In the genomic region with DNA sequence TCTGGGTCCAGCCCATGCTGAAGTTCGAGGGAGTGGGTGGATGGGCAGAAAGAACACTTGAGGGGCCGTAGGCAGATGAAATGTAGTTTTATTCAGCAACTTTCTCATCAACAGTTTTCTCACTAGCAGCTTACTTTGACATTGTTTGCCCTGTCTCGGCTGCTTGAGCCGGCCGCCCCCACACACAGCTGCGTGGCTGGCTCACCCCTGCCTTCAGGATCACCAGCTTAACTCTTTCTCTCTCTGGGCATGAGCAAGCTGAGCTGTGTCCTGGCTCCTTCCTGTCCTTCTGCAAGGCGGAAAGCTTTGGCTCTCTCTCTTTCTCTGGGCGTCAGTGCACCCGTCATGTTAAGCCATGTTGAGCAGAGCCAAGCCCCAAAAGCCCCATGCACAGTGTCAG, we compare ENCODE assay signal across 27 cellular contexts.
A peak's percentile ranks its signal among the peaks of the same experiment; 100 is the strongest.
DNase-seq lines count a peak whose midpoint lies in the region; ATAC-seq and TF ChIP-seq lines count a peak whose summit lies in the region.
"Had no signal": no experiment of that assay in that cellular context is flagged by ENCODE, and none has a peak within 500 bp of the region (broad histone marks: within the 10 kb centered on the region; RNA-seq: fewer than 3 reads in every experiment).

No MANE protein-coding gene starts in this region.

- H2AK9ac ChIP-seq in IMR-90 (replicated peaks; ENCODE audit: low read depth, low read length, poor library complexity): peak overlapping the region; percentile 48

- peaks cover 9% of the 10 kb centered on the region; the same call in 1 of the 2 replicates for H3K9me1 ChIP-seq in IMR-90 (ENCODE audit: insufficient read depth, low read length)

- H3K9me3 ChIP-seq in IMR-90 (ENCODE audit: control insufficient read depth, insufficient read depth, low read length): no peaks in the 10 kb centered on the region
- H3K9me3 ChIP-seq in skeletal muscle satellite cell (replicated peaks; ENCODE audit: low read length): no peaks in the 10 kb centered on the region
- H3K9me3 ChIP-seq: esophagus muscularis mucosa, tibial nerve had no signal

- no peaks in the 10 kb centered on the region for H3K27me3 Mint-ChIP-seq in brain
- H3K27me3 Mint-ChIP-seq: activated B cell treated with CpG ODN at 0.5 μM for 24 hours; activated CD4-positive, alpha-beta memory T cell treated with anti-CD3 and anti-CD28 coated beads for 36 hours; activated naive CD8-positive, alpha-beta T cell treated with anti-CD3 and anti-CD28 coated beads, Interleukin-2, amount 10 ng/mL, durations not matched to agents 7 days and 5 days; CD4-positive, CD25-positive, alpha-beta regulatory T cell; naive B cell had no signal

- H3K56ac ChIP-seq in IMR-90 (ENCODE audit: extremely low read depth, insufficient read depth, low read length): no peak overlapping the region

- no peaks in the 10 kb centered on the region for H4K20me1 ChIP-seq in IMR-90 (ENCODE audit: insufficient read depth, low read length)

- peak overlapping the region; percentile 65; the same call in 1 of the 2 replicates for H3K14ac ChIP-seq in IMR-90 (replicated peaks; ENCODE audit: low read depth, low read length)

- BruUV-seq in IMR-90 (replicated peaks; lab: Mats Ljungman, UMichigan): no TSS peak

- peak overlapping the region in 3 of 5 experiments; percentile 87 to 91 (median 89) for H3K27ac Mint-ChIP-seq in brain
- H3K27ac Mint-ChIP-seq: activated B cell treated with CpG ODN at 0.5 μM for 24 hours; activated CD4-positive, alpha-beta memory T cell treated with anti-CD3 and anti-CD28 coated beads for 36 hours; activated naive CD8-positive, alpha-beta T cell treated with anti-CD3 and anti-CD28 coated beads, Interleukin-2, amount 10 ng/mL, durations not matched to agents 7 days and 5 days; CD4-positive, CD25-positive, alpha-beta regulatory T cell; endodermal cell; GM23338; naive B cell had no signal

- peak overlapping the region; percentile 71 for H3K18ac ChIP-seq in IMR-90 (ENCODE audit: low read depth, low read length)

- H3K4ac ChIP-seq in IMR-90 (ENCODE audit: low read depth, low read length): peak overlapping the region; percentile 63; the same call in 1 of the 2 replicates

- H3K23ac ChIP-seq in IMR-90 (ENCODE audit: low read depth, low read length): no peak overlapping the region

- intact Hi-C loops in IMR-90 (cut with micrococcal nuclease) (no loop called here), posterior cingulate gyrus (cut with DNase I) (no loop called here)

- DNase-seq in IMR-90 (peak; percentile 73), left kidney (ENCODE audit: low read depth, low spot score) (peak; percentile 85), posterior cingulate gyrus (no peak), NCI-H1092 (lab: John Stamatoyannopoulos, UW) (no peak)
- DNase-seq: activated B cell treated with CpG ODN at 0.5 μM for 24 hours; activated CD4-positive, alpha-beta memory T cell treated with anti-CD3 and anti-CD28 coated beads for 36 hours; activated naive CD8-positive, alpha-beta T cell treated with anti-CD3 and anti-CD28 coated beads, Interleukin-2, amount 10 ng/mL, durations not matched to agents 7 days and 5 days; CD4-positive, CD25-positive, alpha-beta regulatory T cell; endodermal cell; KG1; mesendoderm; naive B cell; NCI-H2171; NCI-H524 treated with DMSO at 0.1 percent for 48 hours; SIG-M5; stimulated activated CD8-positive, alpha-beta memory T cell treated with anti-CD3 and anti-CD28 coated beads, Interleukin-4, amount 100 ng/mL, for 48 hours; SW 1271; T1000 had no signal

- no peaks in the 10 kb centered on the region for H3K27me3 ChIP-seq in IMR-90 (ENCODE audit: control insufficient read depth, insufficient read depth, low read length)
- H3K27me3 ChIP-seq in skeletal muscle satellite cell (ENCODE audit: control insufficient read depth, insufficient read depth, low read length): no peaks in the 10 kb centered on the region
- H3K27me3 ChIP-seq: esophagus muscularis mucosa, tibial nerve had no signal

- H3K79me1 ChIP-seq in IMR-90 (ENCODE audit: low read depth in 1 of 2, low read length in 2 of 2): no peaks in the 10 kb centered on the region

- CTCF ChIA-PET in IMR-90 (lab: Yijun Ruan, JAX): no interaction called here

- peak overlapping the region; percentile 45 for H3K4me2 ChIP-seq in IMR-90 (ENCODE audit: low read depth, low read length)
- H3K4me2 ChIP-seq in skeletal muscle satellite cell (ENCODE audit: low read length): peak overlapping the region; percentile 68
- H3K4me2 ChIP-seq: GM23338 had no signal

- in situ Hi-C loops in IMR-90 (cut with MboI; ENCODE audit: low sequenced_read_pairs): no loop called here

- H3K4me1 ChIP-seq in IMR-90 (ENCODE audit: control insufficient read depth, insufficient read depth, low read length): peaks cover 16% of the 10 kb centered on the region
- peaks cover 14% of the 10 kb centered on the region for H3K4me1 ChIP-seq in skeletal muscle satellite cell (ENCODE audit: control insufficient read depth, insufficient read depth, low read length)
- H3K4me1 ChIP-seq: esophagus muscularis mucosa, tibial nerve had no signal

- dilution Hi-C loops in IMR-90 (cut with HindIII; ENCODE audit: low sequenced_read_pairs, unreplicated experiment): no loop called here

- H3K9ac ChIP-seq in IMR-90 (ENCODE audit: low read depth, low read length) (no peak overlapping the region), skeletal muscle satellite cell (ENCODE audit: low read depth, low read length) (peak overlapping the region; percentile 19)

- H2AK5ac ChIP-seq in IMR-90 (ENCODE audit: low read depth, low read length): 0 out of 2 replicates have a peak overlapping the region, but pooled peaks have one; percentile 11

- peak; percentile 82 for ATAC-seq in IMR-90 (ENCODE audit: low read depth)
- no peak for ATAC-seq in HG02588 (IDR thresholded peaks at IDR 0.05; ENCODE audit: unreplicated experiment)
- ATAC-seq: Panc1, sciatic nerve had no signal

- H2BK15ac ChIP-seq in IMR-90 (ENCODE audit: low read depth, low read length): 0 out of 3 replicates have a peak overlapping the region, but pooled peaks have one; percentile 1

- H3K4me3 ChIP-seq in IMR-90 (ENCODE audit: insufficient read depth, low read depth, low read length) (no peak overlapping the region), skeletal muscle satellite cell (ENCODE audit: low read length) (peak overlapping the region; percentile 18)
- H3K4me3 ChIP-seq: coronary artery, esophagus muscularis mucosa, GM23338, tibial nerve had no signal

- TF ChIP-seq CTCF in IMR-90 (conservative IDR thresholded peaks at IDR 0.05; ENCODE audit: low read depth, low read length) (no peak), brain (conservative IDR thresholded peaks at IDR 0.05) (no peak)

- no peaks in the 10 kb centered on the region for H3K9me3 Mint-ChIP-seq in brain
- H3K9me3 Mint-ChIP-seq: activated B cell treated with CpG ODN at 0.5 μM for 24 hours; activated CD4-positive, alpha-beta memory T cell treated with anti-CD3 and anti-CD28 coated beads for 36 hours; activated naive CD8-positive, alpha-beta T cell treated with anti-CD3 and anti-CD28 coated beads, Interleukin-2, amount 10 ng/mL, durations not matched to agents 7 days and 5 days; endodermal cell; GM23338 had no signal

- peaks cover 69% of the 10 kb centered on the region for H3K4me1 Mint-ChIP-seq in brain
- H3K4me1 Mint-ChIP-seq: activated B cell treated with CpG ODN at 0.5 μM for 24 hours; activated naive CD8-positive, alpha-beta T cell treated with anti-CD3 and anti-CD28 coated beads, Interleukin-2, amount 10 ng/mL, durations not matched to agents 7 days and 5 days; CD4-positive, CD25-positive, alpha-beta regulatory T cell; GM23338; naive B cell had no signal

- POLR2A ChIA-PET in IMR-90 (lab: Charles Lee; ENCODE audit: unreplicated experiment): no interaction called here

- 4% methylated on average over 4 of the region's 9 CpGs; no CpG with 5 or more reads in 1 of the 2 experiments for WGBS in IMR-90 (ENCODE audit: extremely low coverage in 2 of 2, insufficient read length in 1 of 2), 2 experiments

- no peaks in the 10 kb centered on the region for H3K36me3 Mint-ChIP-seq in brain
- H3K36me3 Mint-ChIP-seq: activated CD4-positive, alpha-beta memory T cell treated with anti-CD3 and anti-CD28 coated beads for 36 hours; activated naive CD8-positive, alpha-beta T cell treated with anti-CD3 and anti-CD28 coated beads, Interleukin-2, amount 10 ng/mL, durations not matched to agents 7 days and 5 days; CD4-positive, CD25-positive, alpha-beta regulatory T cell; naive B cell had no signal

- H3K36me3 ChIP-seq in IMR-90 (ENCODE audit: control insufficient read depth, insufficient read depth, low read length): no peaks in the 10 kb centered on the region
- no peaks in the 10 kb centered on the region for H3K36me3 ChIP-seq in skeletal muscle satellite cell (ENCODE audit: insufficient read depth, low read length)
- H3K36me3 ChIP-seq: esophagus muscularis mucosa, tibial nerve had no signal

- peak overlapping the region in 1 of 2 experiments; percentile 33; a peak in 1 of 4 replicates for H4K8ac ChIP-seq in IMR-90 (ENCODE audit: low read depth in 2 of 2, low read length in 2 of 2)

- TF ChIP-seq RAD21 in IMR-90 (IDR thresholded peaks at IDR 0.05; ENCODE audit: low read length): no peak

- no peak for TF ChIP-seq POLR2A in IMR-90 (IDR thresholded peaks at IDR 0.05; ENCODE audit: low read depth, low read length)

- H2BK5ac ChIP-seq in IMR-90 (ENCODE audit: low read depth, low read length, poor library complexity, severe bottlenecking): peak overlapping the region; percentile 61

- peak overlapping the region; percentile 2 for H2AFZ ChIP-seq in IMR-90 (replicated peaks; ENCODE audit: low read length, poor library complexity)
- H2AFZ ChIP-seq: GM23338 had no signal

- H3K27ac ChIP-seq in IMR-90 (ENCODE audit: insufficient read depth, low read length): peak overlapping the region; percentile 39; the same call in 1 of the 2 replicates
- H3K27ac ChIP-seq: coronary artery, esophagus muscularis mucosa, tibial nerve had no signal

- H2BK120ac ChIP-seq in IMR-90 (ENCODE audit: low read depth, low read length): peak overlapping the region; percentile 49; the same call in 1 of the 2 replicates

- H4K91ac ChIP-seq in IMR-90 (ENCODE audit: insufficient read depth, low read depth, low read length): no peak overlapping the region

- H2BK20ac ChIP-seq in IMR-90 (ENCODE audit: low read depth, low read length): 0 out of 2 replicates have a peak overlapping the region, but pooled peaks have one; percentile 51

- H4K5ac ChIP-seq in IMR-90 (ENCODE audit: low read depth, low read length): peak overlapping the region; percentile 21; the same call in 1 of the 2 replicates

- peak overlapping the region in 1 of 5 experiments; percentile 47 for H3K4me3 Mint-ChIP-seq in brain
- H3K4me3 Mint-ChIP-seq: activated B cell treated with CpG ODN at 0.5 μM for 24 hours; activated CD4-positive, alpha-beta memory T cell treated with anti-CD3 and anti-CD28 coated beads for 36 hours; activated naive CD8-positive, alpha-beta T cell treated with anti-CD3 and anti-CD28 coated beads, Interleukin-2, amount 10 ng/mL, durations not matched to agents 7 days and 5 days; CD4-positive, CD25-positive, alpha-beta regulatory T cell; endodermal cell; GM23338; naive B cell had no signal

TF ChIP-seq in IMR-90, 13 proteins besides CTCF, POLR2A, EP300 and RAD21 (continues in another document):
- TF ChIP-seq CEBPB (IDR thresholded peaks at IDR 0.05; ENCODE audit: low read depth, low read length) (no peak), MXI1 (IDR thresholded peaks at IDR 0.05; ENCODE audit: borderline replicate concordance, low read depth, low read length) (no peak), BHLHE40 (IDR thresholded peaks at IDR 0.05; ENCODE audit: low read depth, low read length) (peak; percentile 23; the same call in 1 of the 2 replicates)

Comparison
In these comparisons a context has a peak if more than half of its experiments do, and no peak if none do; other contexts are left out.
1. DNase-seq: peak in IMR-90 (single experiment) and left kidney (single experiment); none in posterior cingulate gyrus (0 of 10) and NCI-H1092 (single experiment).